ENCODE assay signal across 1 cellular context in genomic region chr2:71129891-71130324, GRCh38.
TF ChIP-seq lines count a peak whose summit lies in the region.

TSS of gene MCEE (minus strand) at chr2:71130229. CDS start at chr2:71130219, 10 bp downstream.

TF ChIP-seq in WTC11, 78 proteins besides CTCF, POLR2A, EP300 and RAD21 (continued from another document):
- TF ChIP-seq ZNF532 (CRISPR knock-in tag; IDR thresholded peaks at IDR 0.05; ENCODE audit: borderline replicate concordance) (no peak), ZBTB21 (CRISPR knock-in tag; IDR thresholded peaks at IDR 0.05; ENCODE audit: borderline replicate concordance) (no peak), SMAD4 (CRISPR knock-in tag; IDR thresholded peaks at IDR 0.05) (no peak), KAT7 (CRISPR knock-in tag; IDR thresholded peaks at IDR 0.05; ENCODE audit: borderline replicate concordance) (peak; percentile 70; the same call in 1 of the 2 replicates), OVOL2 (CRISPR knock-in tag; IDR thresholded peaks at IDR 0.05; ENCODE audit: borderline replicate concordance) (no peak), NFATC4 (CRISPR knock-in tag; IDR thresholded peaks at IDR 0.05) (no peak), CBFB (CRISPR knock-in tag; IDR thresholded peaks at IDR 0.05; ENCODE audit: low read depth) (no peak), ZBTB43 (CRISPR knock-in tag; IDR thresholded peaks at IDR 0.05) (peak; percentile 73; the same call in 1 of the 2 replicates), MYBL2 (CRISPR knock-in tag; IDR thresholded peaks at IDR 0.05) (no peak), AR (CRISPR knock-in tag; IDR thresholded peaks at IDR 0.05) (no peak), ETV6 (CRISPR knock-in tag; IDR thresholded peaks at IDR 0.05) (no peak; the same call in 1 of the 2 replicates), ZNF671 (CRISPR knock-in tag; IDR thresholded peaks at IDR 0.05) (no peak), IRF1 (CRISPR knock-in tag; IDR thresholded peaks at IDR 0.05) (no peak), SP1 (CRISPR knock-in tag; conservative IDR thresholded peaks at IDR 0.05) (no peak)
TF ChIP-seq in WTC11: peak in this region for 8.
